26 cellular contexts compared by ENCODE assay signal in genomic region chr20:44945261-44945660, GRCh38. TPM values are rescaled to one million over a fixed set of nuclear protein-coding genes. Genes with fewer than 3 reads are reported as not detected.
DNase-seq lines count a peak whose midpoint lies in the region; ATAC-seq and TF ChIP-seq lines count a peak whose summit lies in the region.
"Had no signal": no experiment of that assay in that cellular context is flagged by ENCODE, and none has a peak within 500 bp of the region (broad histone marks: within the 10 kb centered on the region; RNA-seq: fewer than 3 reads in every experiment).

No MANE protein-coding gene starts in this region.

- H3K27me3 ChIP-seq in testis = no peaks in the 10 kb centered on the region
- H3K27me3 ChIP-seq: SJSA1 had no signal

- BruUV-seq in MCF 10A (replicated peaks; lab: Mats Ljungman, UMichigan) = no TSS peak

- H3K27me3 Mint-ChIP-seq in T-helper 17 cell = no peaks in the 10 kb centered on the region
- H3K27me3 Mint-ChIP-seq in MCF 10A (ENCODE audit: insufficient read depth, unreplicated experiment) = no peaks in the 10 kb centered on the region
- H3K27me3 Mint-ChIP-seq: B cell, IgD-negative memory B cell had no signal

- DNase-seq in Right ventricle myocardium superior (no peak), left cardiac atrium (no peak), T-helper 17 cell (no peak), left ventricle myocardium superior (no peak), testis (peak; percentile 81), foreskin melanocyte (no peak), MCF 10A (ENCODE audit: unreplicated experiment) (no peak)
- DNase-seq: Calu3, DMS79 treated with DMSO at 0.1 percent for 48 hours, GF-D8, GOT3, NCI-H1048, NCI-H1417, NCI-H1694 treated with DMSO at 0.1 percent for 48 hours, NCI-H2171 treated with DMSO at 0.1 percent for 48 hours, NCI-H345, NCI-H524, NCI-H748 treated with DMSO at 0.1 percent for 48 hours, PC-3 had no signal

- H3K36me3 Mint-ChIP-seq in T-helper 17 cell (ENCODE audit: low read depth) (peaks cover 19% of the 10 kb centered on the region), MCF 10A (ENCODE audit: insufficient read depth, unreplicated experiment) (peaks cover 76% of the 10 kb centered on the region)

- H3K9me3 ChIP-seq in T-helper 17 cell (ENCODE audit: control insufficient read depth, low read length, poor library complexity, severe bottlenecking) = no peaks in the 10 kb centered on the region
- no peaks in the 10 kb centered on the region for H3K9me3 ChIP-seq in testis
- H3K9me3 ChIP-seq: HAP-1, SJSA1 had no signal

- H3K27ac Mint-ChIP-seq in T-helper 17 cell (peak overlapping the region; percentile 67), MCF 10A (ENCODE audit: low read depth, unreplicated experiment) (no peak overlapping the region)
- H3K27ac Mint-ChIP-seq: B cell, IgD-negative memory B cell had no signal

- TF ChIP-seq POLR2A in testis (IDR thresholded peaks at IDR 0.05) = no peak

- ATAC-seq in Right ventricle myocardium superior (ENCODE audit: poor library complexity) = peak; percentile 64
- no peak for ATAC-seq in left cardiac atrium
- no peak for ATAC-seq in T-helper 17 cell
- ATAC-seq in left ventricle myocardium superior = peak; percentile 77
- ATAC-seq: PC-3 had no signal

- no peak overlapping the region for H3K4me3 ChIP-seq in testis
- H3K4me3 ChIP-seq: HAP-1, SJSA1 had no signal

- intact Hi-C loops in Right ventricle myocardium superior (cut with DNase I) = no loop called here
- intact Hi-C loops in left cardiac atrium (cut with DNase I) = no loop called here
- intact Hi-C loops in left ventricle myocardium superior (cut with micrococcal nuclease) = no loop called here
- intact Hi-C loops in testis (cut with DNase I; ENCODE audit: low total_unique reads) = no loop called here
- intact Hi-C loops in MCF 10A (cut with micrococcal nuclease) = no loop called here

- no peaks in the 10 kb centered on the region for H3K9me3 Mint-ChIP-seq in MCF 10A (ENCODE audit: unreplicated experiment)
- H3K9me3 Mint-ChIP-seq: IgD-negative memory B cell had no signal

- TF ChIP-seq CTCF in testis (IDR thresholded peaks at IDR 0.05) (no peak), MCF 10A (IDR thresholded peaks at IDR 0.05; ENCODE audit: unreplicated experiment) (no peak)

- H3K4me3 Mint-ChIP-seq in T-helper 17 cell (no peak overlapping the region), MCF 10A (ENCODE audit: unreplicated experiment) (no peak overlapping the region)
- H3K4me3 Mint-ChIP-seq: B cell, IgD-negative memory B cell had no signal

- POLR2A ChIA-PET in MCF 10A (lab: Yijun Ruan, JAX) = interaction anchor here (1.2 to 1.7 kb wide), 2 partner anchors 13 to 14 kb away, joined by 3 to 7 read pairs; partner anchors contain the start of gene TOMM34

- peaks cover 16% of the 10 kb centered on the region for H3K4me1 Mint-ChIP-seq in T-helper 17 cell
- H3K4me1 Mint-ChIP-seq in MCF 10A (ENCODE audit: insufficient read depth, unreplicated experiment) = no peaks in the 10 kb centered on the region
- H3K4me1 Mint-ChIP-seq: B cell had no signal

- no peaks in the 10 kb centered on the region for H3K36me3 ChIP-seq in testis (ENCODE audit: low read depth, missing control alignments)

- H3K27ac ChIP-seq in testis = peak overlapping the region; percentile 47 to 67
- H3K27ac ChIP-seq: C4-2B, HL-60, KMS-11, SJSA1 had no signal

- WGBS in testis, 2 donors = 37 to 62% methylated on average over 6 of the region's 6 CpGs

- H3K4me1 ChIP-seq in testis = peaks cover 29% of the 10 kb centered on the region
- H3K4me1 ChIP-seq: HAP-1, SJSA1 had no signal

- CTCF ChIA-PET in MCF 10A (lab: Yijun Ruan, JAX) = interaction anchor here (0.9 kb wide), 1 partner anchor 155 kb away, joined by 6 read pairs; no protein-coding TSS in a partner anchor

RNA-seq across cellular contexts. Expression of gene TOMM34, which starts 14.9 kb away (rescaled TPM):
- 9.3 TPM for total RNA-seq in Right ventricle myocardium superior
- total RNA-seq in left cardiac atrium = 10 to 100 TPM; 10.5 to 10.9 TPM
- 1 to 10 TPM; 9.1 to 9.2 TPM for total RNA-seq in T-helper 17 cell
- 9.6 TPM for total RNA-seq in left ventricle myocardium superior
- 100 to 1,000 TPM; 212 to 246 TPM for total RNA-seq in testis
- polyA plus RNA-seq in testis (ENCODE audit: insufficient read depth, low read depth, low replicate concordance) = 263 TPM
- 55.5 and 60.0 TPM in 2 replicates for total RNA-seq in MCF 10A (2022)

RNA-seq across cellular contexts. Expression of gene STK4, which starts 21.1 kb away (rescaled TPM):
- total RNA-seq in Right ventricle myocardium superior = 8.9 TPM
- 10 to 100 TPM; 16.0 to 16.4 TPM for total RNA-seq in left cardiac atrium
- 100 to 1,000 TPM; 271 to 280 TPM for total RNA-seq in T-helper 17 cell
- total RNA-seq in left ventricle myocardium superior = 9.3 TPM
- 10 to 100 TPM; 39.6 to 42.7 TPM for total RNA-seq in testis
- polyA plus RNA-seq in testis (ENCODE audit: insufficient read depth, low read depth, low replicate concordance) = 24.9 TPM
- 47.7 and 51.4 TPM in 2 replicates for total RNA-seq in MCF 10A (2022)

RNA-seq across cellular contexts. Expression of gene PABPC1L, which starts 35.4 kb away (rescaled TPM):
- total RNA-seq in Right ventricle myocardium superior (2.7 TPM), left cardiac atrium (1 to 10 TPM; 5.6 to 6.3 TPM), T-helper 17 cell (10 to 100 TPM; 37.5 to 60.3 TPM), left ventricle myocardium superior (2.7 TPM), testis (10 to 100 TPM; 59.2 to 71.7 TPM), MCF 10A (2022) (150 and 182 TPM in 2 replicates)
- polyA plus RNA-seq in testis (ENCODE audit: insufficient read depth, low read depth, low replicate concordance) = 27.9 TPM

RNA-seq across cellular contexts. Expression of gene YWHAB, which starts 59.8 kb away (rescaled TPM):
- total RNA-seq in Right ventricle myocardium superior (96.3 TPM), left cardiac atrium (100 to 1,000 TPM; 109 to 140 TPM), T-helper 17 cell (100 to 1,000 TPM; 171 to 176 TPM), left ventricle myocardium superior (108 TPM), testis (100 to 1,000 TPM; 106 to 127 TPM), MCF 10A (2022) (235 and 250 TPM in 2 replicates)
- 125 TPM for polyA plus RNA-seq in testis (ENCODE audit: insufficient read depth, low read depth, low replicate concordance)

Comparison
In these comparisons a context has a peak if more than half of its experiments do, and no peak if none do; other contexts are left out.
1. ATAC-seq: peak in Right ventricle myocardium superior (single experiment) and left ventricle myocardium superior (single experiment); none in left cardiac atrium (0 of 2) and T-helper 17 cell (single experiment).
2. RNA of gene PABPC1L, which starts 35.4 kb away (total RNA-seq): 150 to 182 TPM in MCF 10A, 59.2 to 71.7 TPM in testis and 37.5 to 60.3 TPM in T-helper 17 cell; 5.6 to 6.3 TPM in left cardiac atrium, 2.7 TPM in left ventricle myocardium superior (single experiment) and 2.7 TPM in Right ventricle myocardium superior (single experiment); every median in the first group is over 4 times any median in the second.